8 cellular contexts compared by ENCODE assay signal in genomic region chr7:102286237-102287081, GRCh38. TPM values are rescaled to one million over a fixed set of nuclear protein-coding genes. Genes with fewer than 3 reads are reported as not detected.
DNase-seq lines count a peak whose midpoint lies in the region; ATAC-seq, FAIRE-seq and TF ChIP-seq lines count a peak whose summit lies in the region.

SH2B2 (plus strand) TSS chr7:102286868; CDS start chr7:102300551, 13,683 bp downstream.

- H3K9me3 ChIP-seq in GM12878 (replicated peaks; ENCODE audit: control insufficient read depth, insufficient read depth, low read length), result no peaks in the 10 kb centered on the region
- H3K9me3 ChIP-seq in iPS DF 6.9 (ENCODE audit: control insufficient read depth, insufficient read depth, low read length), result no peaks in the 10 kb centered on the region

- FAIRE-seq in GM12878 (lab: Jason Lieb, UNC), result no peak

- SMC1A ChIA-PET in GM12878 (lab: Charles Lee; ENCODE audit: uncharacterized antibody, unreplicated experiment), result interaction anchor here (4.7 to 6.8 kb wide), 2 partner anchors 18 to 101 kb away, joined by 39 to 91 read pairs; no protein-coding TSS in a partner anchor

- TF ChIP-seq RAD21 in GM12878 (IDR thresholded peaks at IDR 0.05; ENCODE audit: insufficient read depth, low read depth, low read length), result no peak

- intact Hi-C loops in GM12878 (cut with micrococcal nuclease; ENCODE audit: unreplicated experiment), result loop anchor here (1.0 to 5.0 kb wide), 2 partner anchors 21 to 181 kb away; no protein-coding TSS in a partner anchor

- no peaks in the 10 kb centered on the region for H4K20me1 ChIP-seq in GM12878 (ENCODE audit: control insufficient read depth, insufficient read depth)

- 2% methylated on average over 78 of the region's 114 CpGs for WGBS in GM12878 (ENCODE audit: insufficient coverage, insufficient replicate concordance, low lambda C conversion rate, missing lambda C conversion rate)
- WGBS in iPS DF 6.9 (ENCODE audit: insufficient coverage, insufficient read length), result no CpG with 5 or more reads among the region's 114 CpGs

- RAD21 ChIA-PET in GM12878 (lab: Charles Lee; ENCODE audit: unreplicated experiment), result interaction anchor here (0.5 to 6.0 kb wide), 6 partner anchors 19 to 109 kb away, joined by 3 to 121 read pairs (median 10); partner anchors contain the start of gene PRKRIP1

- H3K4me1 Mint-ChIP-seq in IgD-negative memory B cell, result peaks cover 36 to 46% (median 42%) of the 10 kb centered on the region in 3 donors

- H3K4me1 ChIP-seq in GM12878 (ENCODE audit: control insufficient read depth, insufficient read depth, low read length) (peaks cover 51% of the 10 kb centered on the region), iPS DF 6.9 (ENCODE audit: control insufficient read depth, insufficient read depth, low read length) (no peaks in the 10 kb centered on the region)

- TF ChIP-seq EP300 in GM12878 (IDR thresholded peaks at IDR 0.05; ENCODE audit: borderline replicate concordance in 1 of 2, control insufficient read depth in 1 of 2, low read depth in 2 of 2, low read length in 2 of 2), result no peak

- peak within 1 kb of the TSS; percentile 64 for H3K27ac ChIP-seq in 22Rv1
- H3K27ac ChIP-seq in GM12878 (ENCODE audit: control insufficient read depth, insufficient read depth), result peak within 1 kb of the TSS; percentile 70
- H3K27ac ChIP-seq in iPS DF 6.9 (ENCODE audit: low read length), result no peak within 1 kb of the TSS

- CTCF ChIA-PET in GM12878 (lab: Yijun Ruan, JAX), result interaction anchor here (0.7 to 5.7 kb wide), 3 partner anchors 19 to 539 kb away, joined by 3 to 62 read pairs (median 4); no protein-coding TSS in a partner anchor

- no peaks in the 10 kb centered on the region for H3K9me3 Mint-ChIP-seq in IgD-negative memory B cell

- H3K36me3 Mint-ChIP-seq in IgD-negative memory B cell, result no peaks in the 10 kb centered on the region

- H3K27me3 ChIP-seq in GM12878 (replicated peaks in 1 of 2; ENCODE audit: control insufficient read depth in 2 of 2, insufficient read depth in 2 of 2, low read length in 1 of 2) (no peaks in the 10 kb centered on the region), iPS DF 6.9 (ENCODE audit: control insufficient read depth, insufficient read depth, low read length) (no peaks in the 10 kb centered on the region)

- H3K4me3 ChIP-seq in GM12864 (ENCODE audit: low read depth, low read length), result peak within 1 kb of the TSS; percentile 96
- peak within 1 kb of the TSS; percentile 80 for H3K4me3 ChIP-seq in GM12878
- H3K4me3 ChIP-seq in iPS DF 6.9 (ENCODE audit: low read length), result peak within 1 kb of the TSS; percentile 99

- peak within 1 kb of the TSS; percentile 86 to 96 (median 94) for H3K4me3 Mint-ChIP-seq in IgD-negative memory B cell

- H3K9ac ChIP-seq in GM12878 (ENCODE audit: control insufficient read depth, insufficient read depth, low read length), result peak within 1 kb of the TSS; percentile 72

- POLR2A ChIA-PET in GM12878 (lab: Charles Lee), result interaction anchor here (1.1 to 3.9 kb wide), 5 partner anchors 9 to 301 kb away, joined by 3 to 34 read pairs (median 3); partner anchors contain the start of gene PRKRIP1

- in situ Hi-C loops in GM12878 (cut with MboI), result loop anchor here (5.0 kb wide), 1 partner anchor 166 kb away; no protein-coding TSS in a partner anchor

- H3K27ac Mint-ChIP-seq in IgD-negative memory B cell, result peak within 1 kb of the TSS; percentile 84 to 93 (median 90)

- H3K4me2 ChIP-seq in GM12878 (ENCODE audit: control insufficient read depth, insufficient read depth), result peak within 1 kb of the TSS; percentile 75

- peaks cover 1% of the 10 kb centered on the region for H3K27me3 Mint-ChIP-seq in IgD-negative memory B cell

- DNase-seq in GM12864 (ENCODE audit: low read depth), result no peak
- no peak for DNase-seq in GM12878 (ENCODE audit: low read depth, low spot score)
- no peak for DNase-seq in iPS DF 6.9 (ENCODE audit: low read depth, low spot score)
- DNase-seq in retina, result peak; percentile 89

- BruUV-seq in GM12878 (replicated peaks; lab: Mats Ljungman, UMichigan), result TSS peak; percentile 75

- H2AFZ ChIP-seq in GM12878 (ENCODE audit: control insufficient read depth, low read depth, low read length), result peak within 1 kb of the TSS; percentile 79

- TF ChIP-seq CTCF in 22Rv1 (IDR thresholded peaks at IDR 0.05) (0 out of 2 replicates have a peak, but pooled peaks have one; percentile 10), GM12864 (IDR thresholded peaks at IDR 0.05; ENCODE audit: low read depth, low read length, missing control alignments) (peak; percentile 2), GM12878 (IDR thresholded peaks at IDR 0.05 in 2 of 3, conservative IDR thresholded peaks at IDR 0.05 in 1 of 3; ENCODE audit: control insufficient read depth in 2 of 3, extremely low read depth in 1 of 3, insufficient read depth in 1 of 3, low read depth in 3 of 3, low read length in 3 of 3) (no peak)

- peaks cover 41% of the 10 kb centered on the region for H3K79me2 ChIP-seq in GM12878 (ENCODE audit: control insufficient read depth, insufficient read depth, low read length)

- H3K36me3 ChIP-seq in GM12878 (ENCODE audit: control insufficient read depth in 2 of 2, insufficient read depth in 2 of 2, low read length in 1 of 2) (no peaks in the 10 kb centered on the region; a peak in 1 of 4 replicates), iPS DF 6.9 (ENCODE audit: control insufficient read depth, insufficient read depth, low read length) (no peaks in the 10 kb centered on the region; the same call in 1 of the 2 replicates)

- ATAC-seq in SK-N-SH treated with all-trans-retinoic acid at 6 μM for 48 hours (peak; percentile 61), GM12878 (peak; percentile 3), GM18520 (IDR thresholded peaks at IDR 0.05; ENCODE audit: unreplicated experiment) (no peak)

- TF ChIP-seq POLR2A in GM12878 (IDR thresholded peaks at IDR 0.05; ENCODE audit: low read depth, low read length), result peak; percentile 67

TF ChIP-seq in SK-N-SH treated with all-trans-retinoic acid at 6 μM for 48 hours, 23 proteins besides CTCF, POLR2A, EP300 and RAD21 (continues in another document):
- TF ChIP-seq CSRNP3 (CRISPR knock-in tag; IDR thresholded peaks at IDR 0.05) (0 out of 2 replicates have a peak, but pooled peaks have one; percentile 21), GLIS3 (CRISPR knock-in tag; IDR thresholded peaks at IDR 0.05) (peak; percentile 67; the same call in 1 of the 2 replicates), TCF4 (CRISPR knock-in tag; IDR thresholded peaks at IDR 0.05; ENCODE audit: borderline replicate concordance) (peak; percentile 63; the same call in 1 of the 2 replicates), BACH2 (CRISPR knock-in tag; IDR thresholded peaks at IDR 0.05; ENCODE audit: borderline replicate concordance) (no peak)

TF ChIP-seq in GM12878, 131 proteins besides CTCF, POLR2A, EP300 and RAD21 (continues in another document):
- no peak for TF ChIP-seq NFIC (IDR thresholded peaks at IDR 0.05; ENCODE audit: low read depth, low read length)
- TF ChIP-seq CEBPB (IDR thresholded peaks at IDR 0.05; ENCODE audit: borderline replicate concordance in 1 of 2, low read depth in 2 of 2, low read length in 2 of 2), result 0 out of 4 replicates have a peak, but pooled peaks of 1 of the 2 experiments have one; percentile 39
- TF ChIP-seq GATAD2B (conservative IDR thresholded peaks at IDR 0.05; ENCODE audit: low read depth), result peak; percentile 76
- peak in 1 of 2 experiments; percentile 63; a peak in 2 of 4 replicates for TF ChIP-seq BHLHE40 (IDR thresholded peaks at IDR 0.05; ENCODE audit: borderline replicate concordance in 1 of 2, low read depth in 2 of 2, low read length in 1 of 2)
- peak; percentile 30; the same call in 1 of the 2 replicates for TF ChIP-seq DPF2 (IDR thresholded peaks at IDR 0.05)
- TF ChIP-seq POLR2AphosphoS5 (IDR thresholded peaks at IDR 0.05; ENCODE audit: low read length), result 0 out of 2 replicates have a peak, but pooled peaks have one; percentile 51
- TF ChIP-seq IKZF2 (IDR thresholded peaks at IDR 0.05), result no peak
- peak; percentile 50; the same call in 1 of the 2 replicates for TF ChIP-seq NKRF (conservative IDR thresholded peaks at IDR 0.05)

RNA-seq across cellular contexts. Expression of gene SH2B2, which starts in this region (rescaled TPM):
- polyA plus RNA-seq in IgD-negative memory B cell (64.5 TPM), GM12878 (2011; rRNA removed) (4.4 and 6.1 TPM in 2 replicates), GM12878 (2014; fragmentation: Illumina TruSeq; extraction: Trizol) (1.2 and 6.7 TPM in 2 replicates), GM12878 (2014; fragmentation: Nextera tagmentation; extraction: Ambion mirVana) (under 1 TPM in 1 of 2 experiments, not detected in 1; 0.13 TPM), GM12878 (2014; rRNA removed) (30.6 and 37.2 TPM in 2 replicates), GM12878 (2016; fragmentation: Nextera tagmentation; extraction: Ambion mirVana) (10 to 100 TPM in 1 of 2 experiments, 1 to 10 TPM in 1; 1.4 to 24.6 TPM)
- 23.0 and 36.2 TPM in 2 replicates for total RNA-seq in GM12878 (2013; cell fraction: nucleolus; rRNA removed)
- total RNA-seq in GM12878 (2014; rRNA removed) (17.7 and 29.7 TPM in 2 replicates), GM12878 (2014; rRNA removed; fragmentation: Illumina TruSeq; extraction: Trizol) (6.2 and 7.4 TPM in 2 replicates), GM12878 (2021) (54.1 and 55.1 TPM in 2 replicates)
- 4.9 TPM for polyA plus RNA-seq in GM12878 (2011; ENCODE audit: low read depth)
- 11.5 and 16.0 TPM in 2 replicates for polyA plus RNA-seq in GM12878 (2011; cell fraction: cytosol; rRNA removed)
- polyA plus RNA-seq in GM12878 (2011; cell fraction: nucleus; rRNA removed), result 10.7 and 19.6 TPM in 2 replicates
- 28.7 and 31.7 TPM in 2 replicates for polyA plus RNA-seq in GM12878 (2012)
- 9.5 and 10.2 TPM in 2 replicates for polyA minus RNA-seq in GM12878 (2011; rRNA and poly(A)+ RNA removed)
- 9.9 and 12.2 TPM in 2 replicates for polyA minus RNA-seq in GM12878 (2011; cell fraction: cytosol; rRNA and poly(A)+ RNA removed)
- polyA minus RNA-seq in GM12878 (2011; cell fraction: nucleus; rRNA and poly(A)+ RNA removed), result 3.9 and 7.9 TPM in 2 replicates

Comparison
In these comparisons a context has a peak if more than half of its experiments do, and no peak if none do; other contexts are left out.
1. CTCF ChIP-seq: peak in 22Rv1 (single experiment) and GM12864 (single experiment); none in GM12878 (0 of 3).
2. Peak in every context shown above with its lines, with median percentiles within 50 percentile points of each other: H3K4me3 ChIP-seq.